Comparison of ENCODE assay signal across 8 cellular contexts in genomic region chr12:121295746-121296617, GRCh38. TPM values are rescaled to one million over a fixed set of nuclear protein-coding genes. Genes with fewer than 3 reads are reported as not detected.
DNase-seq lines count a peak whose midpoint lies in the region; ATAC-seq and TF ChIP-seq lines count a peak whose summit lies in the region.

No MANE protein-coding gene starts in this region.

- peaks cover 5 to 15% of the 10 kb centered on the region in 2 experiments; a peak in 2 of 3 replicates for H3K36me3 ChIP-seq in HEK293 (ENCODE audit: control insufficient read depth in 2 of 2, insufficient read depth in 1 of 2, low read length in 2 of 2)
- no peaks in the 10 kb centered on the region for H3K36me3 ChIP-seq in right atrium auricular region
- peaks cover 0 to 8% of the 10 kb centered on the region in 2 donors for H3K36me3 ChIP-seq in gastrocnemius medialis

- H3K4me1 Mint-ChIP-seq in activated naive CD8-positive, alpha-beta T cell (ENCODE audit: low read depth) = peaks cover 25% of the 10 kb centered on the region

- in situ Hi-C loops in gastrocnemius medialis (cut with MboI; ENCODE audit: low sequenced_read_pairs in 4 of 4) = no loop called here

- H3K9me3 ChIP-seq in HEK293 (ENCODE audit: control insufficient read depth, insufficient read depth, low read depth, low read length) (no peaks in the 10 kb centered on the region), right atrium auricular region (no peaks in the 10 kb centered on the region), gastrocnemius medialis (no peaks in the 10 kb centered on the region)

- DNase-seq in DMS 273 (lab: John Stamatoyannopoulos, UW; ENCODE audit: unreplicated experiment) = peak; percentile 58
- no peak for DNase-seq in DMS 273 treated with DMSO at 0.1 percent for 48 hours (lab: John Stamatoyannopoulos, UW)
- DNase-seq in NAMALWA (ENCODE audit: low spot score) = peak; percentile 40
- no peak for DNase-seq in right atrium auricular region (ENCODE audit: low spot score)
- DNase-seq in gastrocnemius medialis = peak in 1 of 2 donors; percentile 19
- DNase-seq in DMS79 treated with DMSO at 0.1 percent for 48 hours (lab: John Stamatoyannopoulos, UW) = no peak

- H3K27ac Mint-ChIP-seq in activated naive CD8-positive, alpha-beta T cell = peak overlapping the region; percentile 72

- H3K9me3 Mint-ChIP-seq in activated naive CD8-positive, alpha-beta T cell (ENCODE audit: low read depth) = no peaks in the 10 kb centered on the region

- TF ChIP-seq POLR2A in gastrocnemius medialis (IDR thresholded peaks at IDR 0.05) = no peak

- H3K4me3 Mint-ChIP-seq in activated naive CD8-positive, alpha-beta T cell = peak overlapping the region; percentile 91

- no peak; the same call in 1 of the 2 replicates for TF ChIP-seq CTCF in HEK293 (tag by site-specific recombination; IDR thresholded peaks at IDR 0.05)
- no peak for TF ChIP-seq CTCF in right atrium auricular region (IDR thresholded peaks at IDR 0.05)
- peak in 1 of 5 experiments; percentile 6 for TF ChIP-seq CTCF in gastrocnemius medialis (IDR thresholded peaks at IDR 0.05 in 4 of 5, conservative IDR thresholded peaks at IDR 0.05 in 1 of 5)

- CTCF ChIA-PET in HEK293 (lab: Yijun Ruan, JAX) = interaction anchor here (0.9 to 1.2 kb wide), 2 partner anchors 14 to 21 kb away, joined by 3 to 4 read pairs; no protein-coding TSS in a partner anchor

- peaks cover 2% of the 10 kb centered on the region for H3K36me3 Mint-ChIP-seq in activated naive CD8-positive, alpha-beta T cell

- H3K4me1 ChIP-seq in HEK293 (ENCODE audit: control insufficient read depth, insufficient read depth, low read length) = no peaks in the 10 kb centered on the region
- peaks cover 0 to 32% of the 10 kb centered on the region in 2 donors for H3K4me1 ChIP-seq in right atrium auricular region
- H3K4me1 ChIP-seq in gastrocnemius medialis = peaks cover 27 to 28% of the 10 kb centered on the region in 2 donors

- ATAC-seq in gastrocnemius medialis = peak; percentile 25 to 28

- POLR2A ChIA-PET in HEK293 (lab: Yijun Ruan, JAX) = interaction anchor here (0.5 to 1.4 kb wide), 3 partner anchors 8 to 49 kb away, joined by 3 to 4 read pairs (median 3); no protein-coding TSS in a partner anchor

- H3K4me3 ChIP-seq in HEK293 (ENCODE audit: low read depth, low read length) (peak overlapping the region; percentile 96), right atrium auricular region (peak overlapping the region; percentile 94 to 99), gastrocnemius medialis (peak overlapping the region; percentile 86 to 97 (median 92))

- no peaks in the 10 kb centered on the region for H3K27me3 ChIP-seq in right atrium auricular region
- no peaks in the 10 kb centered on the region for H3K27me3 ChIP-seq in gastrocnemius medialis

- peak overlapping the region; percentile 92 for H3K27ac ChIP-seq in HEK293 (ENCODE audit: extremely low read depth, low read depth, low read length)
- peak overlapping the region; percentile 86 to 87 for H3K27ac ChIP-seq in right atrium auricular region
- H3K27ac ChIP-seq in gastrocnemius medialis = peak overlapping the region; percentile 80 to 89 (median 84)

- H3K27me3 Mint-ChIP-seq in activated naive CD8-positive, alpha-beta T cell = no peaks in the 10 kb centered on the region

- intact Hi-C loops in gastrocnemius medialis (cut with DNase I; ENCODE audit: low total_unique reads) = loop anchor here (5.0 kb wide), 1 partner anchor 101 kb away; no protein-coding TSS in a partner anchor

TF ChIP-seq in HEK293, 187 proteins besides CTCF, POLR2A, EP300 and RAD21 (continues in another document):
- TF ChIP-seq KLF9 (tag by site-specific recombination; IDR thresholded peaks at IDR 0.05; ENCODE audit: low read depth) (peak; percentile 33; the same call in 1 of the 2 replicates), ZNF654 (tag by site-specific recombination; IDR thresholded peaks at IDR 0.05; ENCODE audit: low read depth) (no peak), ZNF707 (tag by site-specific recombination; IDR thresholded peaks at IDR 0.05) (no peak), ZNF18 (tag by site-specific recombination; IDR thresholded peaks at IDR 0.05) (no peak), ZNF311 (tag by site-specific recombination; IDR thresholded peaks at IDR 0.05; ENCODE audit: borderline replicate concordance) (no peak), ZFHX2 (tag by site-specific recombination; conservative IDR thresholded peaks at IDR 0.05) (peak; percentile 46), ZNF670 (tag by site-specific recombination; IDR thresholded peaks at IDR 0.05; ENCODE audit: low read depth) (no peak), ZNF221 (tag by site-specific recombination; IDR thresholded peaks at IDR 0.05; ENCODE audit: borderline replicate concordance) (no peak), SP7 (tag by site-specific recombination; IDR thresholded peaks at IDR 0.05) (0 out of 2 replicates have a peak, but pooled peaks have one; percentile 23), ZNF660 (tag by site-specific recombination; IDR thresholded peaks at IDR 0.05) (no peak), ZBTB20 (tag by site-specific recombination; IDR thresholded peaks at IDR 0.05) (peak; percentile 51), PATZ1 (tag by site-specific recombination; IDR thresholded peaks at IDR 0.05) (peak; percentile 35), ZNF112 (tag by site-specific recombination; IDR thresholded peaks at IDR 0.05) (no peak), KLF7 (tag by site-specific recombination; IDR thresholded peaks at IDR 0.05; ENCODE audit: borderline replicate concordance) (no peak), ZNF248 (tag by site-specific recombination; IDR thresholded peaks at IDR 0.05) (no peak), GLI4 (tag by site-specific recombination; IDR thresholded peaks at IDR 0.05) (no peak), TRIM28 (IDR thresholded peaks at IDR 0.05; ENCODE audit: borderline replicate concordance, low read length) (no peak)
- TF ChIP-seq, protein P1, sequence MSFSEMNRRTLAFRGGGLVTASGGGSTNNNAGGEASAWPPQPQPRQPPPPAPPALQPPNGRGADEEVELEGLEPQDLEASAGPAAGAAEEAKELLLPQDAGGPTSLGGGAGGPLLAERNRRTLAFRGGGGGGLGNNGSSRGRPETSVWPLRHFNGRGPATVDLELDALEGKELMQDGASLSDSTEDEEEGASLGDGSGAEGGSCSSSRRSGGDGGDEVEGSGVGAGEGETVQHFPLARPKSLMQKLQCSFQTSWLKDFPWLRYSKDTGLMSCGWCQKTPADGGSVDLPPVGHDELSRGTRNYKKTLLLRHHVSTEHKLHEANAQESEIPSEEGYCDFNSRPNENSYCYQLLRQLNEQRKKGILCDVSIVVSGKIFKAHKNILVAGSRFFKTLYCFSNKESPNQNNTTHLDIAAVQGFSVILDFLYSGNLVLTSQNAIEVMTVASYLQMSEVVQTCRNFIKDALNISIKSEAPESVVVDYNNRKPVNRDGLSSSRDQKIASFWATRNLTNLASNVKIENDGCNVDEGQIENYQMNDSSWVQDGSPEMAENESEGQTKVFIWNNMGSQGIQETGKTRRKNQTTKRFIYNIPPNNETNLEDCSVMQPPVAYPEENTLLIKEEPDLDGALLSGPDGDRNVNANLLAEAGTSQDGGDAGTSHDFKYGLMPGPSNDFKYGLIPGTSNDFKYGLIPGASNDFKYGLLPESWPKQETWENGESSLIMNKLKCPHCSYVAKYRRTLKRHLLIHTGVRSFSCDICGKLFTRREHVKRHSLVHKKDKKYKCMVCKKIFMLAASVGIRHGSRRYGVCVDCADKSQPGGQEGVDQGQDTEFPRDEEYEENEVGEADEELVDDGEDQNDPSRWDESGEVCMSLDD (tag by site-specific recombination; IDR thresholded peaks at IDR 0.05) = peak; percentile 40; the same call in 1 of the 2 replicates

RNA-seq across cellular contexts. Expression of gene CAMKK2, which starts 0.5 kb away (rescaled TPM):
- total RNA-seq in right atrium auricular region = 10 to 100 TPM; 14.4 to 16.9 TPM
- total RNA-seq in gastrocnemius medialis = 10 to 100 TPM in 1 of 4 donors, 1 to 10 TPM in 3; 6.0 to 10.2 (median 7.5) TPM

RNA-seq across cellular contexts. Expression of gene ANAPC5, which starts 56.2 kb away (rescaled TPM):
- total RNA-seq in right atrium auricular region (10 to 100 TPM; 54.6 to 63.1 TPM), gastrocnemius medialis (100 to 1,000 TPM in 1 of 4 donors, 10 to 100 TPM in 3; 84.1 to 128 (median 91.8) TPM)

Comparison
In these comparisons a context has a peak if more than half of its experiments do, and no peak if none do; other contexts are left out.
1. DNase-seq: peak in DMS 273 (single experiment) and NAMALWA (single experiment); none in DMS 273 treated with DMSO at 0.1 percent for 48 hours (single experiment), right atrium auricular region (single experiment) and DMS79 treated with DMSO at 0.1 percent for 48 hours (single experiment).
2. Peak in every context shown above with its lines, with median percentiles within 50 percentile points of each other: H3K27ac ChIP-seq and H3K4me3 ChIP-seq.